14 cellular contexts compared by ENCODE assay signal in genomic region chr3:72673011-72673771, GRCh38.
"Had no signal": no experiment of that assay in that cellular context is flagged by ENCODE, and none has a peak within 500 bp of the region (broad histone marks: within the 10 kb centered on the region; RNA-seq: fewer than 3 reads in every experiment).

No MANE protein-coding gene starts in this region.

- H3K27ac Mint-ChIP-seq: activated CD4-positive, alpha-beta memory T cell treated with anti-CD3 and anti-CD28 coated beads, Interleukin-2, amount 10 ng/mL, durations not matched to agents 7 days and 5 days; activated CD4-positive, alpha-beta T cell treated with anti-CD3 and anti-CD28 coated beads for 36 hours; activated T-cell treated with anti-CD3 and anti-CD28 coated beads, Interleukin-2, amount 50 U/mL, for 72 hours; type B pancreatic cell had no signal

- H3K4me1 Mint-ChIP-seq: activated CD4-positive, alpha-beta memory T cell treated with anti-CD3 and anti-CD28 coated beads, Interleukin-2, amount 10 ng/mL, durations not matched to agents 7 days and 5 days had no signal

- H3K9me3 ChIP-seq: suprapubic skin had no signal

- ATAC-seq: activated CD4-positive, alpha-beta T cell treated with anti-CD3 and anti-CD28 coated beads for 36 hours; activated T-cell treated with anti-CD3 and anti-CD28 coated beads, Interleukin-2, amount 50 U/mL, for 72 hours; esophagus mucosa; left colon; naive thymus-derived CD8-positive, alpha-beta T cell had no signal

- H3K27me3 ChIP-seq: ascending aorta, right atrium auricular region, suprapubic skin had no signal

- H3K4me1 ChIP-seq: ascending aorta, right atrium auricular region, suprapubic skin had no signal

- H3K27me3 Mint-ChIP-seq: activated CD4-positive, alpha-beta memory T cell treated with anti-CD3 and anti-CD28 coated beads, Interleukin-2, amount 10 ng/mL, durations not matched to agents 7 days and 5 days; activated CD4-positive, alpha-beta T cell treated with anti-CD3 and anti-CD28 coated beads for 36 hours had no signal

- H3K9me3 Mint-ChIP-seq: activated CD4-positive, alpha-beta memory T cell treated with anti-CD3 and anti-CD28 coated beads, Interleukin-2, amount 10 ng/mL, durations not matched to agents 7 days and 5 days; activated T-cell treated with anti-CD3 and anti-CD28 coated beads, Interleukin-2, amount 50 U/mL, for 72 hours had no signal

- H3K4me3 ChIP-seq: ascending aorta, dorsolateral prefrontal cortex, lung, right atrium auricular region, skin epidermis, suprapubic skin had no signal

- H3K36me3 Mint-ChIP-seq: type B pancreatic cell had no signal

- DNase-seq: activated CD4-positive, alpha-beta memory T cell treated with anti-CD3 and anti-CD28 coated beads, Interleukin-2, amount 10 ng/mL, durations not matched to agents 7 days and 5 days; activated CD4-positive, alpha-beta T cell treated with anti-CD3 and anti-CD28 coated beads for 36 hours; activated T-cell treated with anti-CD3 and anti-CD28 coated beads, Interleukin-2, amount 50 U/mL, for 72 hours; dorsolateral prefrontal cortex; left colon; naive thymus-derived CD8-positive, alpha-beta T cell had no signal

- H3K36me3 ChIP-seq: ascending aorta, right atrium auricular region, suprapubic skin had no signal

- H3K27ac ChIP-seq: ascending aorta, dorsolateral prefrontal cortex, right atrium auricular region, skin epidermis, suprapubic skin, VCaP had no signal

- H3K4me3 Mint-ChIP-seq: activated CD4-positive, alpha-beta memory T cell treated with anti-CD3 and anti-CD28 coated beads, Interleukin-2, amount 10 ng/mL, durations not matched to agents 7 days and 5 days; activated CD4-positive, alpha-beta T cell treated with anti-CD3 and anti-CD28 coated beads for 36 hours; activated T-cell treated with anti-CD3 and anti-CD28 coated beads, Interleukin-2, amount 50 U/mL, for 72 hours; naive thymus-derived CD8-positive, alpha-beta T cell; type B pancreatic cell had no signal
